1 cellular context compared by ENCODE assay signal in genomic region chr11:33934450-33934849, GRCh38.
TF ChIP-seq lines count a peak whose summit lies in the region.

No MANE protein-coding gene starts in this region.

TF ChIP-seq in HepG2, 621 proteins besides CTCF, POLR2A, EP300 and RAD21:
- TF ChIP-seq KIAA2018 (CRISPR knock-in tag; IDR thresholded peaks at IDR 0.05; ENCODE audit: borderline replicate concordance), result no peak
